Comparison of ENCODE assay signal across 1 cellular context in genomic region chr9:137611623-137612609, GRCh38.
A peak's percentile ranks its signal among the peaks of the same experiment; 100 is the strongest.
TF ChIP-seq lines count a peak whose summit lies in the region.

No MANE protein-coding gene starts in this region.

TF ChIP-seq in Ishikawa, 13 proteins besides CTCF, POLR2A, EP300 and RAD21 (continued from another document):
- TF ChIP-seq TEAD4 (IDR thresholded peaks at IDR 0.05) (peak; percentile 99), USF1 (IDR thresholded peaks at IDR 0.05) (peak; percentile 97), MAX (IDR thresholded peaks at IDR 0.05) (peak; percentile 89), TAF1 (IDR thresholded peaks at IDR 0.05; ENCODE audit: low read depth) (no peak; the same call in none of the 2 replicates), ZBTB7A (IDR thresholded peaks at IDR 0.05; ENCODE audit: low read depth) (no peak; the same call in none of the 2 replicates), NFIC (IDR thresholded peaks at IDR 0.05) (peak; percentile 89)
